20 cellular contexts compared by ENCODE assay signal in the genomic region with DNA sequence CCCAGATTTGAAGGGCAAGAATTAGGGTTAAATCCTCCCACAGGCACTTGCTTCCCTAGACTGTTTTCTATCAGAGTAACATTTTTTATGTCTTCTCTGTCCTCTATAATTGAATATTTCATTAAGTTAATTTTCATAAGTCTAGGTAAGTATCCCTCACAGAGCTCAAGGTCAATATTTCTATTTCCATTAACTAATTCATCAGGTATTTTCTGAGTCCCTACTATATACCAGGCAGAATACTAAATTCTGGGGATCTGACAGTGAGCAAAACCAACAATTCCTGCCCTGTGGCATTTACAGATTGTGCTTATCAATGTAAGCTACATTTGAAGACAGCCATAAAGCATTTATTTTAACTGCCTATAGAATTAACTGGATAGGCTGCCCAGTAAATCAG.
"Had no signal": no experiment of that assay in that cellular context is flagged by ENCODE, and none has a peak within 500 bp of the region (broad histone marks: within the 10 kb centered on the region; RNA-seq: fewer than 3 reads in every experiment).

No MANE protein-coding gene starts in this region.

- H3K4me3 Mint-ChIP-seq: activated naive CD4-positive, alpha-beta T cell treated with anti-CD3 and anti-CD28 coated beads, Interleukin-2, amount 50 U/mL, for 24 hours; natural killer cell treated with Interleukin-12 subunit alpha and Interleukin-12 subunit beta and Interleukin-15 and Interleukin-18, amount 100 ng/mL, for 72 hours; stimulated activated naive CD8-positive, alpha-beta T cell treated with anti-CD3 and anti-CD28 coated beads, Interleukin-15, Interleukin-2, amounts not matched to agents 100 ng/mL and 50 ng/mL, for 24 hours had no signal

- H3K36me3 ChIP-seq: adrenal gland, ascending aorta, esophagus squamous epithelium, gastroesophageal sphincter, right lobe of liver, tibial artery, WERI-Rb-1 had no signal

- DNase-seq: activated CD4-positive, alpha-beta T cell treated with anti-CD3 and anti-CD28 coated beads for 1 hour; activated gamma-delta T cell treated with Interleukin-2 at 50 U/mL for 16 hours; activated T-cell treated with anti-CD3 and anti-CD28 coated beads, Interleukin-2, amount 50 U/mL, for 1 hour; cerebellar nuclear complex; esophagus squamous epithelium; nucleus accumbens; right lobe of liver; stimulated activated CD4-positive, alpha-beta T cell treated with anti-CD3 and anti-CD28 coated beads, Interleukin-1b, Interleukin-23, amount 100 ng/mL, for 48 hours; tibial artery; WERI-Rb-1 had no signal

- H3K27ac ChIP-seq: adrenal gland, ascending aorta, coronary artery, gastroesophageal sphincter, right lobe of liver, skin epidermis, tibial artery, WERI-Rb-1 had no signal

- H3K27ac Mint-ChIP-seq: activated naive CD4-positive, alpha-beta T cell treated with anti-CD3 and anti-CD28 coated beads, Interleukin-2, amount 50 U/mL, for 24 hours; natural killer cell treated with Interleukin-12 subunit alpha and Interleukin-12 subunit beta and Interleukin-15 and Interleukin-18, amount 100 ng/mL, for 72 hours; stimulated activated naive CD8-positive, alpha-beta T cell treated with anti-CD3 and anti-CD28 coated beads, Interleukin-15, Interleukin-2, amounts not matched to agents 100 ng/mL and 50 ng/mL, for 24 hours had no signal

- H3K27me3 Mint-ChIP-seq: activated naive CD4-positive, alpha-beta T cell treated with anti-CD3 and anti-CD28 coated beads, Interleukin-2, amount 50 U/mL, for 24 hours had no signal

- H3K9me3 Mint-ChIP-seq: activated naive CD4-positive, alpha-beta T cell treated with anti-CD3 and anti-CD28 coated beads, Interleukin-2, amount 50 U/mL, for 24 hours; natural killer cell treated with Interleukin-12 subunit alpha and Interleukin-12 subunit beta and Interleukin-15 and Interleukin-18, amount 100 ng/mL, for 72 hours; stimulated activated naive CD8-positive, alpha-beta T cell treated with anti-CD3 and anti-CD28 coated beads, Interleukin-15, Interleukin-2, amounts not matched to agents 100 ng/mL and 50 ng/mL, for 24 hours had no signal

- H3K36me3 Mint-ChIP-seq: activated naive CD4-positive, alpha-beta T cell treated with anti-CD3 and anti-CD28 coated beads, Interleukin-2, amount 50 U/mL, for 24 hours; natural killer cell treated with Interleukin-12 subunit alpha and Interleukin-12 subunit beta and Interleukin-15 and Interleukin-18, amount 100 ng/mL, for 72 hours had no signal

- FAIRE-seq: islet of Langerhans, TTC549 had no signal

- H3K9me3 ChIP-seq: adrenal gland, ascending aorta, esophagus squamous epithelium, gastroesophageal sphincter, right lobe of liver, tibial artery had no signal

- H3K4me1 Mint-ChIP-seq: activated naive CD4-positive, alpha-beta T cell treated with anti-CD3 and anti-CD28 coated beads, Interleukin-2, amount 50 U/mL, for 24 hours had no signal

- H3K27me3 ChIP-seq: adrenal gland, ascending aorta, esophagus squamous epithelium, gastroesophageal sphincter, right lobe of liver, tibial artery had no signal

- ATAC-seq: gastroesophageal sphincter; natural killer cell treated with Interleukin-12 subunit alpha and Interleukin-12 subunit beta and Interleukin-15 and Interleukin-18, amount 100 ng/mL, for 72 hours had no signal

- H3K4me1 ChIP-seq: adrenal gland, ascending aorta had no signal

- H3K4me3 ChIP-seq: adrenal gland, ascending aorta, coronary artery, esophagus squamous epithelium, gastroesophageal sphincter, right lobe of liver, skin epidermis, tibial artery had no signal
